Comparison of ENCODE assay signal across 10 cellular contexts in genomic region chr1:53949023-53949611, GRCh38. TPM values are rescaled to one million over a fixed set of nuclear protein-coding genes. Genes with fewer than 3 reads are reported as not detected.
A peak's percentile ranks its signal among the peaks of the same experiment; 100 is the strongest.
DNase-seq lines count a peak whose midpoint lies in the region; ATAC-seq, FAIRE-seq and TF ChIP-seq lines count a peak whose summit lies in the region.
"Had no signal": no experiment of that assay in that cellular context is flagged by ENCODE, and none has a peak within 500 bp of the region (broad histone marks: within the 10 kb centered on the region; RNA-seq: fewer than 3 reads in every experiment).

No MANE protein-coding gene starts in this region.

- POLR2A ChIA-PET in OCI-LY7 (lab: Charles Lee) (interaction anchor here (0.5 kb wide), 1 partner anchor 64 kb away, joined by 6 read pairs; no protein-coding TSS in a partner anchor), endothelial cell of umbilical vein (lab: Charles Lee) (no interaction called here)

- dilution Hi-C loops in endothelial cell of umbilical vein (cut with MboI; ENCODE audit: extremely low pct_ligation_motif_present, low sequenced_read_pairs): no loop called here

- intact Hi-C loops in OCI-LY7 (cut with micrococcal nuclease; ENCODE audit: unreplicated experiment) (loop anchor here (1.0 to 5.0 kb wide), 3 partner anchors 60 to 88 kb away; partner anchors contain the start of gene YIPF1), endothelial cell of umbilical vein (cut with micrococcal nuclease) (loop anchor here (1.0 kb wide), 2 partner anchors 71 to 88 kb away; no protein-coding TSS in a partner anchor), gastrocnemius medialis (cut with DNase I; ENCODE audit: low total_unique reads) (loop anchor here (1.0 to 10.0 kb wide), 6 partner anchors 71 to 1892 kb away; partner anchors contain the start of genes ACOT11, BTF3L4, CPT2 and TTC4), posterior vena cava (cut with DNase I) (loop anchor here (5.0 kb wide), 2 partner anchors 62 to 72 kb away; partner anchors contain the start of gene YIPF1 (in 1 of the 2))

- H3K9ac ChIP-seq in endothelial cell of umbilical vein (replicated peaks; ENCODE audit: extremely low read depth, insufficient read depth, low read length): no peak overlapping the region

- H3K4me1 ChIP-seq in OCI-LY7 (ENCODE audit: insufficient read depth, low read length, poor library complexity, severe bottlenecking) (peaks cover 17% of the 10 kb centered on the region), endothelial cell of umbilical vein (ENCODE audit: control insufficient read depth, extremely low read depth, insufficient read depth, low read length) (peaks cover 20% of the 10 kb centered on the region), gastrocnemius medialis (peaks cover 8 to 19% of the 10 kb centered on the region in 2 donors)

- no peak overlapping the region for H3K27ac ChIP-seq in OCI-LY7 (ENCODE audit: low read depth, low read length, poor library complexity, severe bottlenecking)
- no peak overlapping the region for H3K27ac ChIP-seq in endothelial cell of umbilical vein (ENCODE audit: insufficient read depth, low read depth, low read length)
- no peak overlapping the region for H3K27ac ChIP-seq in gastrocnemius medialis

- H3K4me3 ChIP-seq in OCI-LY7 (ENCODE audit: low read depth, low read length, poor library complexity, severe bottlenecking): no peak overlapping the region
- H3K4me3 ChIP-seq in endothelial cell of umbilical vein (replicated peaks in 1 of 3; ENCODE audit: insufficient read depth in 1 of 3, low read depth in 1 of 3, low read length in 3 of 3): no peak overlapping the region
- no peak overlapping the region for H3K4me3 ChIP-seq in gastrocnemius medialis

- BruUV-seq in OCI-LY7 (replicated peaks; lab: Mats Ljungman, UMichigan): no TSS peak
- no TSS peak for BruUV-seq in endothelial cell of umbilical vein (replicated peaks; lab: Mats Ljungman, UMichigan)

- FAIRE-seq in endothelial cell of umbilical vein (lab: Jason Lieb, UNC): peak; percentile 78
- FAIRE-seq: A204.1 had no signal

- H3K36me3 ChIP-seq in OCI-LY7 (ENCODE audit: insufficient read depth, low read length) (peaks cover 26% of the 10 kb centered on the region; the same call in 1 of the 2 replicates), endothelial cell of umbilical vein (ENCODE audit: control insufficient read depth in 2 of 2, extremely low read depth in 1 of 2, insufficient read depth in 2 of 2, low read length in 2 of 2) (peaks cover 5 to 11% of the 10 kb centered on the region in 2 experiments), gastrocnemius medialis (peaks cover 0 to 22% of the 10 kb centered on the region in 2 donors)

- CTCF ChIA-PET in OCI-LY7 (lab: Charles Lee; ENCODE audit: unreplicated experiment): no interaction called here
- CTCF ChIA-PET in endothelial cell of umbilical vein (lab: Charles Lee): interaction anchor here (0.6 to 7.6 kb wide), 6 partner anchors 10 to 102 kb away, joined by 3 to 81 read pairs (median 4); no protein-coding TSS in a partner anchor

- H3K79me2 ChIP-seq in OCI-LY7 (ENCODE audit: insufficient read depth, low read depth, low read length) (peaks cover 14% of the 10 kb centered on the region; the same call in 1 of the 2 replicates), endothelial cell of umbilical vein (ENCODE audit: control insufficient read depth, insufficient read depth, low read length) (peaks cover 36% of the 10 kb centered on the region)

- H2AFZ ChIP-seq in OCI-LY7 (ENCODE audit: low read length): no peak overlapping the region
- no peak overlapping the region for H2AFZ ChIP-seq in endothelial cell of umbilical vein (ENCODE audit: low read depth, low read length)

- no peaks in the 10 kb centered on the region for H3K9me3 ChIP-seq in OCI-LY7 (ENCODE audit: low read length)
- H3K9me3 ChIP-seq in endothelial cell of umbilical vein (replicated peaks; ENCODE audit: control insufficient read depth, insufficient read depth, low read length): no peaks in the 10 kb centered on the region
- no peaks in the 10 kb centered on the region for H3K9me3 ChIP-seq in gastrocnemius medialis

- TF ChIP-seq CTCF in OCI-LY7 (conservative IDR thresholded peaks at IDR 0.05; ENCODE audit: low read length): peak; percentile 88
- peak; percentile 44 to 66 for TF ChIP-seq CTCF in endothelial cell of umbilical vein (IDR thresholded peaks at IDR 0.05; ENCODE audit: extremely low read depth in 1 of 2, insufficient read depth in 1 of 2, low read depth in 1 of 2, low read length in 2 of 2)
- TF ChIP-seq CTCF in gastrocnemius medialis (IDR thresholded peaks at IDR 0.05 in 4 of 5, conservative IDR thresholded peaks at IDR 0.05 in 1 of 5): peak; percentile 12 to 56 (median 42)

- peak; percentile 71 for DNase-seq in DMS 273 (lab: John Stamatoyannopoulos, UW; ENCODE audit: unreplicated experiment)
- DNase-seq in DMS 273 treated with DMSO at 0.1 percent for 48 hours (lab: John Stamatoyannopoulos, UW): no peak
- peak; percentile 53 for DNase-seq in H4 (ENCODE audit: low spot score)
- peak; percentile 66 for DNase-seq in OCI-LY7 (ENCODE audit: low spot score)
- peak; percentile 33 for DNase-seq in endothelial cell of umbilical vein (ENCODE audit: low read depth, low spot score)
- DNase-seq in gastrocnemius medialis: no peak
- no peak for DNase-seq in posterior vena cava (ENCODE audit: low spot score)

- in situ Hi-C loops in gastrocnemius medialis (cut with MboI; ENCODE audit: low sequenced_read_pairs in 4 of 4): loop anchor here in 3 of 4 donors (5.0 to 10.0 kb wide), 2 partner anchors 62 to 64 kb away; partner anchors contain the start of gene YIPF1 (in 3 of the 3)

- H3K9me1 ChIP-seq in endothelial cell of umbilical vein (replicated peaks; ENCODE audit: control insufficient read depth, extremely low read depth, insufficient read depth, low read length): no peaks in the 10 kb centered on the region

- no peaks in the 10 kb centered on the region for H3K27me3 ChIP-seq in endothelial cell of umbilical vein (ENCODE audit: control insufficient read depth in 2 of 2, insufficient read depth in 2 of 2, low read length in 2 of 2)
- no peaks in the 10 kb centered on the region for H3K27me3 ChIP-seq in gastrocnemius medialis

- H3K4me2 ChIP-seq in OCI-LY7 (ENCODE audit: low read length): no peak overlapping the region
- no peak overlapping the region for H3K4me2 ChIP-seq in endothelial cell of umbilical vein (ENCODE audit: insufficient read depth, low read length)

- no peaks in the 10 kb centered on the region for H4K20me1 ChIP-seq in OCI-LY7 (ENCODE audit: insufficient read depth, low read length)
- H4K20me1 ChIP-seq in endothelial cell of umbilical vein (replicated peaks; ENCODE audit: control insufficient read depth, extremely low read depth, insufficient read depth, low read length): no peaks in the 10 kb centered on the region

- ATAC-seq in gastrocnemius medialis: no peak
- no peak for ATAC-seq in GM18909 (IDR thresholded peaks at IDR 0.05; ENCODE audit: poor library complexity, unreplicated experiment)

- TF ChIP-seq POLR2A in endothelial cell of umbilical vein (IDR thresholded peaks at IDR 0.05; ENCODE audit: low read depth, low read length): no peak
- no peak for TF ChIP-seq POLR2A in gastrocnemius medialis (IDR thresholded peaks at IDR 0.05)

- no peaks in the 10 kb centered on the region for H3K9me2 ChIP-seq in OCI-LY7 (ENCODE audit: insufficient read depth, low read length)

RNA-seq across cellular contexts. Expression of gene LRRC42, which starts 3.0 kb away (rescaled TPM):
- total RNA-seq in H4 (2014; rRNA removed; shearing (Covaris generic)): 56.6 and 64.3 TPM in 2 replicates
- 12.5 and 17.5 TPM in 2 replicates for total RNA-seq in OCI-LY7 (2014; rRNA removed; shearing (Covaris generic))
- total RNA-seq in OCI-LY7 (2022) (16.4 and 18.5 TPM in 2 replicates), endothelial cell of umbilical vein (26.1 and 28.1 TPM in 2 replicates), gastrocnemius medialis (10 to 100 TPM; 11.4 to 17.8 (median 14.6) TPM), posterior vena cava (10 to 100 TPM; 14.2 to 17.9 TPM)
- 21.8 and 25.3 TPM in 2 replicates for polyA plus RNA-seq in endothelial cell of umbilical vein
- polyA plus RNA-seq in endothelial cell of umbilical vein (2011; cell fraction: cytosol; rRNA removed): 35.6 and 38.0 TPM in 2 replicates
- 18.3 and 20.5 TPM in 2 replicates for polyA plus RNA-seq in endothelial cell of umbilical vein (2011; cell fraction: nucleus; rRNA removed)
- polyA plus RNA-seq in endothelial cell of umbilical vein (2012): 29.6 and 30.9 TPM in 2 replicates
- 16.1 and 24.7 TPM in 2 replicates for polyA minus RNA-seq in endothelial cell of umbilical vein
- polyA minus RNA-seq in endothelial cell of umbilical vein (2011; cell fraction: cytosol; rRNA and poly(A)+ RNA removed): 14.3 TPM
- 8.1 and 8.9 TPM in 2 replicates for polyA minus RNA-seq in endothelial cell of umbilical vein (2011; cell fraction: nucleus; rRNA and poly(A)+ RNA removed)

RNA-seq across cellular contexts. Expression of gene IFT25, which starts 3.6 kb away (rescaled TPM):
- 71.9 and 86.5 TPM in 2 replicates for total RNA-seq in H4 (2014; rRNA removed; shearing (Covaris generic))
- total RNA-seq in OCI-LY7 (2014; rRNA removed; shearing (Covaris generic)): 57.0 and 61.0 TPM in 2 replicates
- total RNA-seq in OCI-LY7 (2022): 45.2 and 45.4 TPM in 2 replicates
- total RNA-seq in endothelial cell of umbilical vein: 31.4 and 34.0 TPM in 2 replicates
- polyA plus RNA-seq in endothelial cell of umbilical vein: 8.4 and 13.0 TPM in 2 replicates
- 24.3 and 29.0 TPM in 2 replicates for polyA plus RNA-seq in endothelial cell of umbilical vein (2011; cell fraction: cytosol; rRNA removed)
- 17.4 and 23.7 TPM in 2 replicates for polyA plus RNA-seq in endothelial cell of umbilical vein (2011; cell fraction: nucleus; rRNA removed)
- polyA plus RNA-seq in endothelial cell of umbilical vein (2012): 28.7 and 44.1 TPM in 2 replicates
- 3.4 and 5.1 TPM in 2 replicates for polyA minus RNA-seq in endothelial cell of umbilical vein
- polyA minus RNA-seq in endothelial cell of umbilical vein (2011; cell fraction: cytosol; rRNA and poly(A)+ RNA removed): 10.3 TPM
- polyA minus RNA-seq in endothelial cell of umbilical vein (2011; cell fraction: nucleus; rRNA and poly(A)+ RNA removed): 10.1 and 18.3 TPM in 2 replicates
- 1 to 10 TPM; 2.4 to 9.1 (median 2.9) TPM for total RNA-seq in gastrocnemius medialis
- total RNA-seq in posterior vena cava: 10 to 100 TPM; 22.5 to 23.7 TPM

RNA-seq across cellular contexts. Expression of gene DIO1, which starts 55.1 kb away (rescaled TPM):
- not detected in 2 replicates for total RNA-seq in H4 (2014; rRNA removed; shearing (Covaris generic))
- not detected in 2 replicates for total RNA-seq in OCI-LY7 (2014; rRNA removed; shearing (Covaris generic))
- total RNA-seq in OCI-LY7 (2022) (not detected in 2 replicates), endothelial cell of umbilical vein (not detected in 2 replicates), gastrocnemius medialis (not detected), posterior vena cava (not detected)
- not detected in 2 replicates for polyA plus RNA-seq in endothelial cell of umbilical vein
- not detected in 2 replicates for polyA plus RNA-seq in endothelial cell of umbilical vein (2011; cell fraction: cytosol; rRNA removed)
- polyA plus RNA-seq in endothelial cell of umbilical vein (2011; cell fraction: nucleus; rRNA removed): not detected in 2 replicates
- polyA plus RNA-seq in endothelial cell of umbilical vein (2012): 0.09 and 0.16 TPM in 2 replicates
- polyA minus RNA-seq in endothelial cell of umbilical vein: not detected in 2 replicates
- not detected for polyA minus RNA-seq in endothelial cell of umbilical vein (2011; cell fraction: cytosol; rRNA and poly(A)+ RNA removed)
- polyA minus RNA-seq in endothelial cell of umbilical vein (2011; cell fraction: nucleus; rRNA and poly(A)+ RNA removed): not detected in 2 replicates
- total RNA-seq: activated CD8-positive, alpha-beta memory T cell treated with anti-CD3 and anti-CD28 coated beads for 36 hours had no signal

RNA-seq across cellular contexts. Expression of gene YIPF1, which starts 59.5 kb away (rescaled TPM):
- 45.0 and 53.8 TPM in 2 replicates for total RNA-seq in H4 (2014; rRNA removed; shearing (Covaris generic))
- total RNA-seq in OCI-LY7 (2014; rRNA removed; shearing (Covaris generic)): 13.7 and 16.7 TPM in 2 replicates
- total RNA-seq in OCI-LY7 (2022) (15.0 and 23.8 TPM in 2 replicates), endothelial cell of umbilical vein (14.8 TPM in 2 replicates), gastrocnemius medialis (10 to 100 TPM; 18.8 to 34.8 (median 27.2) TPM), posterior vena cava (10 to 100 TPM; 13.8 to 15.1 TPM)
- 26.2 and 28.1 TPM in 2 replicates for polyA plus RNA-seq in endothelial cell of umbilical vein
- 20.5 and 23.6 TPM in 2 replicates for polyA plus RNA-seq in endothelial cell of umbilical vein (2011; cell fraction: cytosol; rRNA removed)
- 19.9 and 21.6 TPM in 2 replicates for polyA plus RNA-seq in endothelial cell of umbilical vein (2011; cell fraction: nucleus; rRNA removed)
- polyA plus RNA-seq in endothelial cell of umbilical vein (2012): 15.1 and 18.8 TPM in 2 replicates
- 25.5 and 29.5 TPM in 2 replicates for polyA minus RNA-seq in endothelial cell of umbilical vein
- polyA minus RNA-seq in endothelial cell of umbilical vein (2011; cell fraction: cytosol; rRNA and poly(A)+ RNA removed): 6.6 TPM
- polyA minus RNA-seq in endothelial cell of umbilical vein (2011; cell fraction: nucleus; rRNA and poly(A)+ RNA removed): 6.6 and 9.8 TPM in 2 replicates

Comparison
In these comparisons a context has a peak if more than half of its experiments do, and no peak if none do; other contexts are left out.
1. DNase-seq: peak in DMS 273 (single experiment), H4 (single experiment), OCI-LY7 (single experiment) and endothelial cell of umbilical vein (single experiment); none in DMS 273 treated with DMSO at 0.1 percent for 48 hours (single experiment), gastrocnemius medialis (0 of 2) and posterior vena cava (single experiment).
2. Peak in every context shown above with its lines, with median percentiles within 50 percentile points of each other: CTCF ChIP-seq.